Comparison of ENCODE assay signal across 8 cellular contexts in the genomic region with DNA sequence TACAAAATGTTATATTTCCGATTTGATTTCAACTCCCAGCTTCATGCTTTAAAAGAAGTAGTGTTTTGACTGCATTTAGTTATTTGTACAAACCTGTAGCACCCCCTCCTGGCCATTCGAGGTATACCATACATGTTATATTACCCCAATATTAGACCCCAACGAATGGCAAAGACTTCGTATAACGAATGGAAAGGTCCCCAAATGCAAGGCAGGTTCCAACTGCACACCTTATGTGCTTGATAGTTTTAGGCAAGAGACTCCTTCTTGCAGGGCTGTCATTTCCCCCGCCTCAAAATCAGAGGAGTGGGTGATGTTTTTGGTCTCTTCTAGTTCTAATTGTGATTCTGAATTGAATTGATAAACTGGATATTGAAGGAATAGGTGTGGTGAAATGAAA.
DNase-seq lines count a peak whose midpoint lies in the region; ATAC-seq lines count a peak whose summit lies in the region.

No MANE protein-coding gene starts in this region.

- ATAC-seq in HG02852 (IDR thresholded peaks at IDR 0.05; ENCODE audit: unreplicated experiment), result peak; percentile 58
- peak; percentile 41 for ATAC-seq in central memory CD8-positive, alpha-beta T cell (replicated peaks; ENCODE audit: extremely low read depth, poor library complexity, severe bottlenecking)
- ATAC-seq in HG02885 (IDR thresholded peaks at IDR 0.05; ENCODE audit: poor library complexity, unreplicated experiment), result no peak
- ATAC-seq in GM21390 (IDR thresholded peaks at IDR 0.05; ENCODE audit: unreplicated experiment), result no peak

- DNase-seq in NCI-H2171 treated with DMSO at 0.1 percent for 48 hours (lab: John Stamatoyannopoulos, UW) (peak; percentile 12), NCI-H2171 (lab: John Stamatoyannopoulos, UW) (no peak), T follicular helper cell (ENCODE audit: low read depth) (peak; percentile 38), myocyte (ENCODE audit: low read depth) (peak; percentile 42)
- DNase-seq in central memory CD8-positive, alpha-beta T cell (ENCODE audit: low spot score in 2 of 2), result peak; percentile 52 to 59

- H3K27me3 Mint-ChIP-seq in central memory CD8-positive, alpha-beta T cell, result no peaks in the 10 kb centered on the region

- H3K4me1 Mint-ChIP-seq in central memory CD8-positive, alpha-beta T cell, result peaks cover 46% of the 10 kb centered on the region

- no peak overlapping the region for H3K27ac Mint-ChIP-seq in central memory CD8-positive, alpha-beta T cell (ENCODE audit: low read depth)

- H3K36me3 Mint-ChIP-seq in central memory CD8-positive, alpha-beta T cell (ENCODE audit: insufficient read depth), result peaks cover 27% of the 10 kb centered on the region

- no peaks in the 10 kb centered on the region for H3K9me3 Mint-ChIP-seq in central memory CD8-positive, alpha-beta T cell

- H3K4me3 Mint-ChIP-seq in central memory CD8-positive, alpha-beta T cell, result no peak overlapping the region

Comparison
In these comparisons a context has a peak if more than half of its experiments do, and no peak if none do; other contexts are left out.
1. ATAC-seq: peak in HG02852 (single experiment) and central memory CD8-positive, alpha-beta T cell (single experiment); none in HG02885 (single experiment) and GM21390 (single experiment).